In genomic region chr12:43126652-43127051, GRCh38 we compare ENCODE assay signal across 7 cellular contexts.
"Had no signal": no experiment of that assay in that cellular context is flagged by ENCODE, and none has a peak within 500 bp of the region (broad histone marks: within the 10 kb centered on the region; RNA-seq: fewer than 3 reads in every experiment).

No MANE protein-coding gene starts in this region.

- H3K36me3 Mint-ChIP-seq: IgD-negative memory B cell had no signal

- FAIRE-seq: HTR-8/SVneo, K562 had no signal

- H3K4me3 ChIP-seq: K562 had no signal

- DNase-seq: IMR-90, KBM-7, KG1 had no signal

- H3K4me3 Mint-ChIP-seq: IgD-negative memory B cell had no signal

- H3K4me1 Mint-ChIP-seq: IgD-negative memory B cell had no signal

- H3K27ac Mint-ChIP-seq: IgD-negative memory B cell had no signal

- ATAC-seq: K562 had no signal

- H3K27ac ChIP-seq: HL-60 had no signal
